Comparison of ENCODE assay signal across 12 cellular contexts in the genomic region with DNA sequence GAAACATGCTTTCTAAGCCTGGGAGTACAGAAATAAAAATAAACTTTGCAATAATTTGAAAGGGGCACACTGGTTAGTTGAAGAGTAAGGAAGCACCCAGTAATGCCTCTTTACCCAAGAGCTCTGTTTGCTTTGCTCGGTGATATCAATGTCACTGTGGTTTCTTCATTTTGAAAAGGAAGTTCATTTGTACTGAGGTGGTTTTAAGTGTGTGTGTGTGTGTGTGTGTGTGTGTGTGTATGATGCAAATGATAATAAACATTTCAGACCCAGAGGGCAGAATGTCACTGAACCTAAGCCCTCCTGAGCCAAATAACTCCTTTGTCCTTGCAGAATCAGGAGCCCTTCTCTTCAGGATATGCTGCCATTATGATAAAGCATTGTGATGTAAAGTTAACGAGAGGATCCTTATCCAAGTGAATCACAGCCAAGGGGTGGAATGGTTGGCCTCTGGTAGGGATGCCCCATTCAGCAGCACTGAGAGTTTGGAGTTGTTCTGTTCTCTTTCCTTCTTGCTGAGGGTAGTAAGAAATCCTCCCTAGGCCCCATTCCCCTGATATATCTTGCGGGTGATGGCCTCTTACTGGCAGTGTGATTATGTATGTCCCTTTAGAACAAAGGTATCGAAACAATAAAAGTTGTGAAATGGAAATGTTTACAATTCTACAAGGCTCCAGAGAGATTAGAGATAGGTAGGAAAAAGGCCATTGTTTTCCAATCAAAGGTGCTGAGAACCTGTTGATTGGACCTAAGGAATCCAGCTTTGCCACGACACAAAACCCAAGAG. TPM values are rescaled to one million over a fixed set of nuclear protein-coding genes. Genes with fewer than 3 reads are reported as not detected.
A peak's percentile ranks its signal among the peaks of the same experiment; 100 is the strongest.
DNase-seq lines count a peak whose midpoint lies in the region; ATAC-seq and TF ChIP-seq lines count a peak whose summit lies in the region.
"Had no signal": no experiment of that assay in that cellular context is flagged by ENCODE, and none has a peak within 500 bp of the region (broad histone marks: within the 10 kb centered on the region; RNA-seq: fewer than 3 reads in every experiment).

No MANE protein-coding gene starts in this region.

- no peaks in the 10 kb centered on the region for H3K9me3 ChIP-seq in HEK293 (ENCODE audit: control insufficient read depth, insufficient read depth, low read depth, low read length)
- H3K9me3 ChIP-seq in ascending aorta = no peaks in the 10 kb centered on the region
- H3K9me3 ChIP-seq: spleen, uterus had no signal

- H3K4me3 ChIP-seq in HEK293 (ENCODE audit: low read depth, low read length) = no peak overlapping the region
- no peak overlapping the region for H3K4me3 ChIP-seq in ascending aorta
- H3K4me3 ChIP-seq: spleen, uterus had no signal

- CTCF ChIA-PET in HEK293 (lab: Yijun Ruan, JAX) = interaction anchor here (2.2 kb wide), 1 partner anchor 26 kb away, joined by 15 read pairs; no protein-coding TSS in a partner anchor

- H3K27me3 Mint-ChIP-seq in T-helper 1 cell treated with Interleukin-12 subunit alpha and Interleukin-12 subunit beta and Interleukin-4 antibody, amounts not matched to agents 30 μg/mL and 1 μg/mL, for 36 hours (ENCODE audit: low read depth) = peaks cover 10% of the 10 kb centered on the region

- DNase-seq in COLO668 (lab: John Stamatoyannopoulos, UW; ENCODE audit: unreplicated experiment) (peak; percentile 39), iris pigment epithelial cell (ENCODE audit: low read depth) (peak; percentile 34), GM10266 (ENCODE audit: extremely low spot score) (no peak), ascending aorta (ENCODE audit: low spot score in 2 of 2) (no peak), DMS 273 (lab: John Stamatoyannopoulos, UW; ENCODE audit: unreplicated experiment) (no peak)
- DNase-seq: kidney glomerular epithelial cell, spleen, uterus had no signal

- H3K9me3 Mint-ChIP-seq in T-helper 1 cell treated with Interleukin-12 subunit alpha and Interleukin-12 subunit beta and Interleukin-4 antibody, amounts not matched to agents 30 μg/mL and 1 μg/mL, for 36 hours = no peaks in the 10 kb centered on the region

- no peak overlapping the region for H3K4me3 Mint-ChIP-seq in T-helper 1 cell treated with Interleukin-12 subunit alpha and Interleukin-12 subunit beta and Interleukin-4 antibody, amounts not matched to agents 30 μg/mL and 1 μg/mL, for 36 hours

- H3K36me3 ChIP-seq in HEK293 (ENCODE audit: control insufficient read depth in 2 of 2, insufficient read depth in 1 of 2, low read length in 2 of 2) = no peaks in the 10 kb centered on the region
- no peaks in the 10 kb centered on the region for H3K36me3 ChIP-seq in ascending aorta
- H3K36me3 ChIP-seq: spleen, uterus had no signal

- POLR2A ChIA-PET in HEK293 (lab: Yijun Ruan, JAX) = interaction anchor here (0.7 kb wide), 1 partner anchor 8 kb away, joined by 6 read pairs; the partner anchor contains the start of gene ITGA6

- H3K27ac ChIP-seq in HEK293 (ENCODE audit: extremely low read depth, low read depth, low read length) (no peak overlapping the region; the same call in 1 of the 2 replicates), ascending aorta (no peak overlapping the region)
- H3K27ac ChIP-seq: uterus had no signal

- ATAC-seq in HG03521 (IDR thresholded peaks at IDR 0.05; ENCODE audit: unreplicated experiment) = no peak
- ATAC-seq: HCT116 had no signal

- peaks cover 26% of the 10 kb centered on the region for H3K36me3 Mint-ChIP-seq in T-helper 1 cell treated with Interleukin-12 subunit alpha and Interleukin-12 subunit beta and Interleukin-4 antibody, amounts not matched to agents 30 μg/mL and 1 μg/mL, for 36 hours (ENCODE audit: low read depth)

- H3K27ac Mint-ChIP-seq in T-helper 1 cell treated with Interleukin-12 subunit alpha and Interleukin-12 subunit beta and Interleukin-4 antibody, amounts not matched to agents 30 μg/mL and 1 μg/mL, for 36 hours = peak overlapping the region; percentile 47

- H3K4me1 ChIP-seq in HEK293 (ENCODE audit: control insufficient read depth, insufficient read depth, low read length) (peaks cover 22% of the 10 kb centered on the region), ascending aorta (no peaks in the 10 kb centered on the region)
- H3K4me1 ChIP-seq: uterus had no signal

- TF ChIP-seq CTCF in HEK293 (tag by site-specific recombination; IDR thresholded peaks at IDR 0.05) = no peak
- TF ChIP-seq CTCF in GM10266 (IDR thresholded peaks at IDR 0.05; ENCODE audit: control insufficient read depth, insufficient read depth, low read depth, missing control alignments) = no peak
- no peak for TF ChIP-seq CTCF in ascending aorta (IDR thresholded peaks at IDR 0.05)

- no peaks in the 10 kb centered on the region for H3K27me3 ChIP-seq in ascending aorta
- H3K27me3 ChIP-seq: spleen, uterus had no signal

- intact Hi-C loops in ascending aorta (cut with DNase I) = no loop called here

- H3K4me1 Mint-ChIP-seq in T-helper 1 cell treated with Interleukin-12 subunit alpha and Interleukin-12 subunit beta and Interleukin-4 antibody, amounts not matched to agents 30 μg/mL and 1 μg/mL, for 36 hours (ENCODE audit: low read depth) = peaks cover 54% of the 10 kb centered on the region

TF ChIP-seq in HEK293, 187 proteins besides CTCF, POLR2A, EP300 and RAD21 (continues in another document):
- TF ChIP-seq ZNF148 (tag by site-specific recombination; IDR thresholded peaks at IDR 0.05; ENCODE audit: borderline replicate concordance) = no peak
- TF ChIP-seq SCRT2 (tag by site-specific recombination; IDR thresholded peaks at IDR 0.05) = peak; percentile 60
- TF ChIP-seq ZNF473 (tag by site-specific recombination; IDR thresholded peaks at IDR 0.05) = no peak
- TF ChIP-seq ZNF707 (tag by site-specific recombination; IDR thresholded peaks at IDR 0.05) = no peak
- no peak for TF ChIP-seq GLI2 (tag by site-specific recombination; IDR thresholded peaks at IDR 0.05; ENCODE audit: borderline replicate concordance, low read depth)
- TF ChIP-seq, protein P1, sequence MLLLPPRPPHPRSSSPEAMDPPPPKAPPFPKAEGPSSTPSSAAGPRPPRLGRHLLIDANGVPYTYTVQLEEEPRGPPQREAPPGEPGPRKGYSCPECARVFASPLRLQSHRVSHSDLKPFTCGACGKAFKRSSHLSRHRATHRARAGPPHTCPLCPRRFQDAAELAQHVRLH (tag by site-specific recombination; IDR thresholded peaks at IDR 0.05) = no peak
- TF ChIP-seq, protein P2, sequence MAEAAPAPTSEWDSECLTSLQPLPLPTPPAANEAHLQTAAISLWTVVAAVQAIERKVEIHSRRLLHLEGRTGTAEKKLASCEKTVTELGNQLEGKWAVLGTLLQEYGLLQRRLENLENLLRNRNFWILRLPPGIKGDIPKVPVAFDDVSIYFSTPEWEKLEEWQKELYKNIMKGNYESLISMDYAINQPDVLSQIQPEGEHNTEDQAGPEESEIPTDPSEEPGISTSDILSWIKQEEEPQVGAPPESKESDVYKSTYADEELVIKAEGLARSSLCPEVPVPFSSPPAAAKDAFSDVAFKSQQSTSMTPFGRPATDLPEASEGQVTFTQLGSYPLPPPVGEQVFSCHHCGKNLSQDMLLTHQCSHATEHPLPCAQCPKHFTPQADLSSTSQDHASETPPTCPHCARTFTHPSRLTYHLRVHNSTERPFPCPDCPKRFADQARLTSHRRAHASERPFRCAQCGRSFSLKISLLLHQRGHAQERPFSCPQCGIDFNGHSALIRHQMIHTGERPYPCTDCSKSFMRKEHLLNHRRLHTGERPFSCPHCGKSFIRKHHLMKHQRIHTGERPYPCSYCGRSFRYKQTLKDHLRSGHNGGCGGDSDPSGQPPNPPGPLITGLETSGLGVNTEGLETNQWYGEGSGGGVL (tag by site-specific recombination; IDR thresholded peaks at IDR 0.05) = peak; percentile 32; the same call in 1 of the 2 replicates
- TF ChIP-seq ZNF791 (tag by site-specific recombination; IDR thresholded peaks at IDR 0.05) = no peak
- TF ChIP-seq ZSCAN4 (tag by site-specific recombination; IDR thresholded peaks at IDR 0.05) = peak; percentile 85
- TF ChIP-seq ZNF391 (tag by site-specific recombination; IDR thresholded peaks at IDR 0.05; ENCODE audit: borderline replicate concordance, low read depth) = no peak

RNA-seq across cellular contexts. Expression of gene ITGA6, which starts 7.6 kb away (rescaled TPM):
- total RNA-seq in ascending aorta = 40.7 TPM

Comparison
In these comparisons a context has a peak if more than half of its experiments do, and no peak if none do; other contexts are left out.
1. DNase-seq: peak in COLO668 (single experiment) and iris pigment epithelial cell (single experiment); none in GM10266 (single experiment), ascending aorta (0 of 2) and DMS 273 (single experiment).